Comparison of ENCODE assay signal across 14 cellular contexts in the genomic region with DNA sequence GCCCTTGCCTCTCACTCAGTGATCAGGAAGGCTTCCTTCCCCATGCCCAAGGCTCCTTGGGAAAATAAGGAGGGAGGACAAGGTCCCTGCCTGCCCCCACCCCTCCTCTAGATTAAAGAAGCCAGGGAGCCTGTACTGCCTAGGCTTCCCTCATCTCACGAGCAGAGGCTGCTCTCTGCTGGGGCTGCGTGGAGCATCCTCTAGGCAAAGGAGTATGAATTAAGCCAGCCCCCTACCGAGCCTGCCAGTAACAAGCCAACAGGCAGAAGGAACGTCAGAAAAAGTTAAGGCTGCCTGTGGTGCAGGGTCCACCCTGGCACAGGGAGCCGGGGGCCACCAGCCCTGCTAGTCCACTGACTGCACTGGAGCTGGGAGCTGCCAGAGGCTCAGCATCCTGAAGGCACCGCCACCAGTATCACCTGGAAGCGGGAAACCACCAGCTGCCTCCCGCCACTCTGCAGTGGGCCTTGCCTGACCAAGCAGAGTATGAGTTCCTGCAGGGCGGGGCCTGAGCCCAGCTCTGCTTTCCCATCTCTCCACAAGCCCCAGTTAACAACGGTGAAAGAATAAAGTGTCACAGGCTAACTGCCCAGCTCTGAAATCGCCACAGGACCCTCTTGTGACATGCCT. TPM values are rescaled to one million over a fixed set of nuclear protein-coding genes. Genes with fewer than 3 reads are reported as not detected.
A peak's percentile ranks its signal among the peaks of the same experiment; 100 is the strongest.
DNase-seq lines count a peak whose midpoint lies in the region; ATAC-seq and TF ChIP-seq lines count a peak whose summit lies in the region.
"Had no signal": no experiment of that assay in that cellular context is flagged by ENCODE, and none has a peak within 500 bp of the region (broad histone marks: within the 10 kb centered on the region; RNA-seq: fewer than 3 reads in every experiment).

No MANE protein-coding gene starts in this region.

- POLR2A ChIA-PET in HEK293T (lab: Yijun Ruan, JAX) = no interaction called here
- POLR2A ChIA-PET in A673 (lab: Charles Lee; ENCODE audit: low non-redundant PET) = no interaction called here

- H2AFZ ChIP-seq in mammary epithelial cell (ENCODE audit: low read depth, low read length) = no peak overlapping the region

- ATAC-seq in GM18909 (IDR thresholded peaks at IDR 0.05; ENCODE audit: poor library complexity, unreplicated experiment) = no peak
- ATAC-seq: activated naive CD8-positive, alpha-beta T cell treated with anti-CD3 and anti-CD28 coated beads, Interleukin-2, amount 50 U/mL, for 24 hours had no signal

- TF ChIP-seq EP300 in suprapubic skin (IDR thresholded peaks at IDR 0.05) = no peak

- in situ Hi-C loops in mammary epithelial cell (cut with MboI; ENCODE audit: low sequenced_read_pairs in 2 of 2) = no loop called here

- dilution Hi-C loops in mammary epithelial cell (cut with HindIII; ENCODE audit: low sequenced_read_pairs) = loop anchor here (5.0 kb wide), 1 partner anchor 49 kb away; no protein-coding TSS in a partner anchor

- BruUV-seq in mammary epithelial cell (replicated peaks; lab: Mats Ljungman, UMichigan) (no TSS peak), A673 (replicated peaks; lab: Mats Ljungman, UMichigan) (no TSS peak)

- H3K36me3 ChIP-seq in breast epithelium = no peaks in the 10 kb centered on the region
- peaks cover 3% of the 10 kb centered on the region for H3K36me3 ChIP-seq in mammary epithelial cell (ENCODE audit: insufficient read depth, low read length)
- H3K36me3 ChIP-seq in WERI-Rb-1 = peaks cover 47% of the 10 kb centered on the region
- peaks cover 11% of the 10 kb centered on the region for H3K36me3 ChIP-seq in suprapubic skin
- H3K36me3 ChIP-seq in A673 (ENCODE audit: insufficient read depth, low read length, poor library complexity, severe bottlenecking) = peaks cover 5% of the 10 kb centered on the region

- DNase-seq in breast epithelium (ENCODE audit: low spot score in 2 of 2) = no peak
- DNase-seq in mammary epithelial cell = no peak
- peak; percentile 84 for DNase-seq in WERI-Rb-1
- no peak for DNase-seq in suprapubic skin (ENCODE audit: low spot score in 2 of 2)
- no peak for DNase-seq in HEK293T (ENCODE audit: extremely low spot score)
- DNase-seq in A673 (ENCODE audit: low spot score) = no peak
- DNase-seq: ACHN; activated CD8-positive, alpha-beta memory T cell treated with anti-CD3 and anti-CD28 coated beads, Interleukin-2, amount 50 U/mL, for 48 hours; activated naive CD8-positive, alpha-beta T cell treated with anti-CD3 and anti-CD28 coated beads, Interleukin-2, amount 50 U/mL, for 24 hours; naive B cell; NCI-H510A; upper lobe of right lung had no signal

- H3K27me3 ChIP-seq in breast epithelium (no peaks in the 10 kb centered on the region), mammary epithelial cell (ENCODE audit: insufficient read depth, low read length) (no peaks in the 10 kb centered on the region), WERI-Rb-1 (ENCODE audit: insufficient read depth, low read depth, severe bottlenecking) (no peaks in the 10 kb centered on the region), layer of hippocampus (ENCODE audit: control insufficient read depth, insufficient read depth, low read length) (no peaks in the 10 kb centered on the region), suprapubic skin (no peaks in the 10 kb centered on the region), A673 (replicated peaks; ENCODE audit: insufficient read depth, low read depth, low read length, poor library complexity) (no peaks in the 10 kb centered on the region)
- H3K27me3 ChIP-seq: upper lobe of right lung had no signal

- no peak overlapping the region for H3K4me2 ChIP-seq in mammary epithelial cell (ENCODE audit: insufficient read depth, low read depth, low read length)

- intact Hi-C loops in breast epithelium (cut with DNase I; ENCODE audit: low total_unique reads) = no loop called here
- intact Hi-C loops in mammary epithelial cell (cut with micrococcal nuclease) = no loop called here
- intact Hi-C loops in A673 (cut with micrococcal nuclease; ENCODE audit: unreplicated experiment) = no loop called here

- TF ChIP-seq POLR2A in breast epithelium (IDR thresholded peaks at IDR 0.05) = no peak
- TF ChIP-seq POLR2A in suprapubic skin (IDR thresholded peaks at IDR 0.05) = no peak

- no peaks in the 10 kb centered on the region for H4K20me1 ChIP-seq in mammary epithelial cell (ENCODE audit: insufficient read depth, low read length)

- H3K27ac ChIP-seq in breast epithelium (peak overlapping the region; percentile 85 to 99), mammary epithelial cell (ENCODE audit: insufficient read depth, low read depth, low read length) (no peak overlapping the region), WERI-Rb-1 (peak overlapping the region; percentile 95), layer of hippocampus (ENCODE audit: low read depth, low read length) (peak overlapping the region; percentile 24), suprapubic skin (peak overlapping the region; percentile 67), A673 (ENCODE audit: low read depth, low read length, poor library complexity, severe bottlenecking) (no peak overlapping the region)
- H3K27ac ChIP-seq: upper lobe of right lung had no signal

- peaks cover 80% of the 10 kb centered on the region for H3K79me2 ChIP-seq in mammary epithelial cell (ENCODE audit: insufficient read depth, low read length)

- CTCF ChIA-PET in mammary epithelial cell (lab: Charles Lee; ENCODE audit: low non-redundant PET) = no interaction called here
- CTCF ChIA-PET in HEK293T (lab: Yijun Ruan, JAX) = no interaction called here
- CTCF ChIA-PET in A673 (lab: Charles Lee) = no interaction called here

- no peak overlapping the region for H3K9ac ChIP-seq in mammary epithelial cell (ENCODE audit: insufficient read depth, low read length)

- H3K4me1 ChIP-seq in breast epithelium (peaks cover 38 to 62% of the 10 kb centered on the region in 2 donors), mammary epithelial cell (ENCODE audit: insufficient read depth, low read length) (peaks cover 25% of the 10 kb centered on the region), suprapubic skin (peaks cover 72% of the 10 kb centered on the region), A673 (ENCODE audit: insufficient read depth, low read length, poor library complexity, severe bottlenecking) (no peaks in the 10 kb centered on the region)

- H3K4me3 ChIP-seq in breast epithelium (peak overlapping the region in 1 of 3 donors; percentile 17), mammary epithelial cell (replicated peaks in 1 of 3; ENCODE audit: insufficient read depth in 1 of 3, low read depth in 2 of 3, low read length in 3 of 3) (no peak overlapping the region), WERI-Rb-1 (ENCODE audit: low read depth, low read length) (no peak overlapping the region), suprapubic skin (no peak overlapping the region), A673 (ENCODE audit: low read depth, low read length, poor library complexity, severe bottlenecking) (no peak overlapping the region)
- H3K4me3 ChIP-seq: upper lobe of right lung had no signal

- no peaks in the 10 kb centered on the region for H3K9me3 ChIP-seq in breast epithelium
- H3K9me3 ChIP-seq in mammary epithelial cell (replicated peaks; ENCODE audit: insufficient read depth, low read length) = no peaks in the 10 kb centered on the region
- no peaks in the 10 kb centered on the region for H3K9me3 ChIP-seq in WERI-Rb-1 (ENCODE audit: severe bottlenecking)
- H3K9me3 ChIP-seq in suprapubic skin = no peaks in the 10 kb centered on the region
- H3K9me3 ChIP-seq in A673 (ENCODE audit: low read depth, low read length, poor library complexity, severe bottlenecking) = no peaks in the 10 kb centered on the region
- H3K9me3 ChIP-seq: upper lobe of right lung had no signal

- TF ChIP-seq CTCF in breast epithelium (IDR thresholded peaks at IDR 0.05) (no peak), mammary epithelial cell (conservative IDR thresholded peaks at IDR 0.05 in 1 of 2, IDR thresholded peaks at IDR 0.05 in 1 of 2; ENCODE audit: extremely low read depth in 1 of 2, insufficient read depth in 1 of 2, low read depth in 1 of 2, low read length in 2 of 2) (no peak), WERI-Rb-1 (IDR thresholded peaks at IDR 0.05; ENCODE audit: low read depth, low read length) (peak; percentile 61), suprapubic skin (IDR thresholded peaks at IDR 0.05) (no peak), A673 (conservative IDR thresholded peaks at IDR 0.05; ENCODE audit: low read depth, low read length) (no peak)

- WGBS in mammary epithelial cell (ENCODE audit: low coverage, missing lambda C conversion rate) = 85% methylated on average over 10 of the region's 11 CpGs
- WGBS in suprapubic skin = 36% methylated on average over 5 of the region's 11 CpGs

TF ChIP-seq in HEK293T, 16 proteins besides CTCF, POLR2A, EP300 and RAD21 (continues in another document):
- no peak for TF ChIP-seq HDGF (IDR thresholded peaks at IDR 0.05; ENCODE audit: borderline replicate concordance)
- TF ChIP-seq ARNT (IDR thresholded peaks at IDR 0.05) = no peak
- TF ChIP-seq FOXA1 (IDR thresholded peaks at IDR 0.05) = no peak
- TF ChIP-seq FOXK2 (IDR thresholded peaks at IDR 0.05) = no peak
- no peak for TF ChIP-seq SUZ12 (IDR thresholded peaks at IDR 0.05)
- no peak for TF ChIP-seq ZNF384 (IDR thresholded peaks at IDR 0.05)
- TF ChIP-seq, protein P1, sequence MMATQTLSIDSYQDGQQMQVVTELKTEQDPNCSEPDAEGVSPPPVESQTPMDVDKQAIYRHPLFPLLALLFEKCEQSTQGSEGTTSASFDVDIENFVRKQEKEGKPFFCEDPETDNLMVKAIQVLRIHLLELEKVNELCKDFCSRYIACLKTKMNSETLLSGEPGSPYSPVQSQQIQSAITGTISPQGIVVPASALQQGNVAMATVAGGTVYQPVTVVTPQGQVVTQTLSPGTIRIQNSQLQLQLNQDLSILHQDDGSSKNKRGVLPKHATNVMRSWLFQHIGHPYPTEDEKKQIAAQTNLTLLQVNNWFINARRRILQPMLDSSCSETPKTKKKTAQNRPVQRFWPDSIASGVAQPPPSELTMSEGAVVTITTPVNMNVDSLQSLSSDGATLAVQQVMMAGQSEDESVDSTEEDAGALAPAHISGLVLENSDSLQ (IDR thresholded peaks at IDR 0.05) = no peak

RNA-seq across cellular contexts. Expression of a gene that starts 6.8 kb away (rescaled TPM):
- total RNA-seq in breast epithelium (100 to 1,000 TPM in 1 of 3 donors, 10 to 100 TPM in 2; 82.4 to 117 (median 96.0) TPM), mammary epithelial cell (10 to 100 TPM; 46.0 to 70.7 TPM), suprapubic skin (100 to 1,000 TPM; 170 to 232 (median 193) TPM), A673 (2021) (88.9 and 90.9 TPM in 2 replicates)
- 78.6 TPM for polyA plus RNA-seq in mammary epithelial cell
- 91.8 TPM for polyA minus RNA-seq in mammary epithelial cell

RNA-seq across cellular contexts. Expression of a gene that starts 24.0 kb away (rescaled TPM):
- total RNA-seq in breast epithelium = 1 to 10 TPM; 4.6 to 6.6 (median 6.3) TPM
- 10 to 100 TPM in 1 of 2 donors, 1 to 10 TPM in 1; 1.5 to 10.8 TPM for total RNA-seq in mammary epithelial cell
- 8.1 TPM for polyA plus RNA-seq in mammary epithelial cell
- polyA minus RNA-seq in mammary epithelial cell = 30.4 TPM
- total RNA-seq in suprapubic skin = 10 to 100 TPM in 1 of 4 donors, 1 to 10 TPM in 3; 4.3 to 16.3 (median 5.9) TPM
- total RNA-seq in A673 (2021) = 18.7 and 18.9 TPM in 2 replicates

RNA-seq across cellular contexts. Expression of a gene that starts 36.3 kb away (rescaled TPM):
- total RNA-seq in breast epithelium = under 1 TPM in 2 of 3 donors, not detected in 1; under 0.01 to 0.29 TPM
- total RNA-seq in mammary epithelial cell = under 1 TPM; under 0.01 to 0.19 TPM
- 0.07 TPM for polyA plus RNA-seq in mammary epithelial cell
- polyA minus RNA-seq in mammary epithelial cell = not detected
- total RNA-seq in suprapubic skin = 1 to 10 TPM in 1 of 4 donors, under 1 TPM in 2, not detected in 1; 0.26 to 1.2 (median 0.38) TPM
- total RNA-seq in A673 (2021) = 3.2 and 6.6 TPM in 2 replicates

Comparison
In these comparisons a context has a peak if more than half of its experiments do, and no peak if none do; other contexts are left out.
1. H3K27ac ChIP-seq: peak in breast epithelium (2 of 2), WERI-Rb-1 (single experiment), layer of hippocampus (single experiment) and suprapubic skin (single experiment); none in mammary epithelial cell (single experiment) and A673 (single experiment).